1 cellular context compared by ENCODE assay signal in the genomic region with DNA sequence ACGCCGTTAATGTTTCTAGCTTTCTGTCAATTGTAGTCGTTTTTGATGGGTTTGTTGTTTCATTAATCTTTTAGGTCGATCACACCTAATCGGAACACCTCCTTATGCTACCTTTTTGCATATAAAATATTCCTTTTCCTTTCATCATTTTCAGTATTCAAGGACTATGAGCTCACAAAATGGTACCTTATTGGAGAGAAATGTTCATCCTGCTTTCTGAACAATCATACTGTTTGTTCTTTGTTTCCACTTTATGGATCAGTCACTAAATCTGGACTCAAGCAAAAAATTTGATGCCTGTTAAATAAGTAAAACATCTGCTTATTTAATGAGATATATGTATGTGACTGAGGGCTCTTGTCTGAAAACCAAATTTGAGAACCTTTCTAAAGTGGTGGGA.
TF ChIP-seq lines count a peak whose summit lies in the region.

No MANE protein-coding gene starts in this region.

TF ChIP-seq in A549, 52 proteins besides CTCF, POLR2A, EP300 and RAD21:
- TF ChIP-seq RFX5 (IDR thresholded peaks at IDR 0.05) (no peak), NPAS2 (CRISPR knock-in tag; IDR thresholded peaks at IDR 0.05; ENCODE audit: borderline replicate concordance) (no peak), ZNF302 (CRISPR knock-in tag; IDR thresholded peaks at IDR 0.05) (no peak), JUNB (IDR thresholded peaks at IDR 0.05) (no peak), HEYL (CRISPR knock-in tag; IDR thresholded peaks at IDR 0.05) (no peak), E2F6 (IDR thresholded peaks at IDR 0.05; ENCODE audit: borderline replicate concordance, low read depth) (no peak), NR3C1 (IDR thresholded peaks at IDR 0.05) (no peak), EHMT2 (IDR thresholded peaks at IDR 0.05; ENCODE audit: low read depth) (no peak), KDM5A (IDR thresholded peaks at IDR 0.05) (no peak), MAFK (IDR thresholded peaks at IDR 0.05; ENCODE audit: partially characterized antibody) (no peak), CBX2 (IDR thresholded peaks at IDR 0.05; ENCODE audit: borderline replicate concordance, low read depth) (no peak), ZC3H11A (IDR thresholded peaks at IDR 0.05) (no peak), HOXA7 (CRISPR knock-in tag; IDR thresholded peaks at IDR 0.05) (no peak), ZFP36 (IDR thresholded peaks at IDR 0.05; ENCODE audit: borderline replicate concordance, partially characterized antibody) (no peak), HOXB5 (CRISPR knock-in tag; IDR thresholded peaks at IDR 0.05) (no peak), SREBF2 (IDR thresholded peaks at IDR 0.05) (no peak), HOXB13 (CRISPR knock-in tag; IDR thresholded peaks at IDR 0.05; ENCODE audit: low read depth) (no peak)
- TF ChIP-seq, protein P1, sequence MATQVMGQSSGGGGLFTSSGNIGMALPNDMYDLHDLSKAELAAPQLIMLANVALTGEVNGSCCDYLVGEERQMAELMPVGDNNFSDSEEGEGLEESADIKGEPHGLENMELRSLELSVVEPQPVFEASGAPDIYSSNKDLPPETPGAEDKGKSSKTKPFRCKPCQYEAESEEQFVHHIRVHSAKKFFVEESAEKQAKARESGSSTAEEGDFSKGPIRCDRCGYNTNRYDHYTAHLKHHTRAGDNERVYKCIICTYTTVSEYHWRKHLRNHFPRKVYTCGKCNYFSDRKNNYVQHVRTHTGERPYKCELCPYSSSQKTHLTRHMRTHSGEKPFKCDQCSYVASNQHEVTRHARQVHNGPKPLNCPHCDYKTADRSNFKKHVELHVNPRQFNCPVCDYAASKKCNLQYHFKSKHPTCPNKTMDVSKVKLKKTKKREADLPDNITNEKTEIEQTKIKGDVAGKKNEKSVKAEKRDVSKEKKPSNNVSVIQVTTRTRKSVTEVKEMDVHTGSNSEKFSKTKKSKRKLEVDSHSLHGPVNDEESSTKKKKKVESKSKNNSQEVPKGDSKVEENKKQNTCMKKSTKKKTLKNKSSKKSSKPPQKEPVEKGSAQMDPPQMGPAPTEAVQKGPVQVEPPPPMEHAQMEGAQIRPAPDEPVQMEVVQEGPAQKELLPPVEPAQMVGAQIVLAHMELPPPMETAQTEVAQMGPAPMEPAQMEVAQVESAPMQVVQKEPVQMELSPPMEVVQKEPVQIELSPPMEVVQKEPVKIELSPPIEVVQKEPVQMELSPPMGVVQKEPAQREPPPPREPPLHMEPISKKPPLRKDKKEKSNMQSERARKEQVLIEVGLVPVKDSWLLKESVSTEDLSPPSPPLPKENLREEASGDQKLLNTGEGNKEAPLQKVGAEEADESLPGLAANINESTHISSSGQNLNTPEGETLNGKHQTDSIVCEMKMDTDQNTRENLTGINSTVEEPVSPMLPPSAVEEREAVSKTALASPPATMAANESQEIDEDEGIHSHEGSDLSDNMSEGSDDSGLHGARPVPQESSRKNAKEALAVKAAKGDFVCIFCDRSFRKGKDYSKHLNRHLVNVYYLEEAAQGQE (IDR thresholded peaks at IDR 0.05), result no peak
- TF ChIP-seq, protein P2, sequence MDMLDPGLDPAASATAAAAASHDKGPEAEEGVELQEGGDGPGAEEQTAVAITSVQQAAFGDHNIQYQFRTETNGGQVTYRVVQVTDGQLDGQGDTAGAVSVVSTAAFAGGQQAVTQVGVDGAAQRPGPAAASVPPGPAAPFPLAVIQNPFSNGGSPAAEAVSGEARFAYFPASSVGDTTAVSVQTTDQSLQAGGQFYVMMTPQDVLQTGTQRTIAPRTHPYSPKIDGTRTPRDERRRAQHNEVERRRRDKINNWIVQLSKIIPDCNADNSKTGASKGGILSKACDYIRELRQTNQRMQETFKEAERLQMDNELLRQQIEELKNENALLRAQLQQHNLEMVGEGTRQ (IDR thresholded peaks at IDR 0.05), result no peak
TF ChIP-seq in A549: peak in this region for 0.
